ENCODE assay signal across 27 cellular contexts in the genomic region with DNA sequence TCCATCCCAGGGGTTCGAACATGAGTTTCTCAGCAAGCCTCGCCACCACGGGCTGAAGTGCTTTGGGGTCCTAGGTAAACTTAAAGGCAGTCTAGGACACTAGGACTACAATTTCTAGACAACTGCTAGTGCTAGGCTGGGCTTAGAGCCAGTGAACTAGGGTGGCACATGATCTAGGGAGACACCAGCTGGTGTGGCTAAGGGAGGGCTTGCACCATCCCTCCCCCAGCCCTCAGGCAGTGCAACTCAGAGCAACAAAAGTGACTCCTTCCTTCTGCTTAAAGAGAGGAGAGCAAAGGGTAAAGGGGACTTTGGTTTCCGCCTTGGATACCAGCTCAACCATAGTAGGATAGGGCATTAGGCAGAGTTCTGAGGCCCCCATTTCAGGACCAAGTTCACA.
"Had no signal": no experiment of that assay in that cellular context is flagged by ENCODE, and none has a peak within 500 bp of the region (broad histone marks: within the 10 kb centered on the region; RNA-seq: fewer than 3 reads in every experiment).

No MANE protein-coding gene starts in this region.

- H3K27ac ChIP-seq: ascending aorta, breast epithelium, cardiac muscle cell, colonic mucosa, epithelial cell of prostate, esophagus squamous epithelium, gastroesophageal sphincter, heart right ventricle, hepatocyte had no signal

- H3K4me1 ChIP-seq: ascending aorta, breast epithelium, colonic mucosa, esophagus squamous epithelium, gastroesophageal sphincter had no signal

- H3K4me3 ChIP-seq: ascending aorta, breast epithelium, cardiac muscle cell, colonic mucosa, esophagus squamous epithelium, gastroesophageal sphincter, heart right ventricle, hepatocyte had no signal

- H3K4me2 ChIP-seq: hepatocyte had no signal

- H3K36me3 ChIP-seq: ascending aorta, breast epithelium, cardiac muscle cell, colonic mucosa, esophagus squamous epithelium, gastroesophageal sphincter, heart right ventricle had no signal

- H3K79me2 ChIP-seq: hepatocyte had no signal

- DNase-seq: activated CD4-positive, alpha-beta memory T cell treated with anti-CD3 and anti-CD28 coated beads for 36 hours; activated CD4-positive, alpha-beta T cell treated with anti-CD3 and anti-CD28 coated beads for 36 hours; activated CD4-positive, alpha-beta T cell treated with anti-CD3 and anti-CD28 coated beads, Interleukin-2, amount 10 ng/mL, durations not matched to agents 24 days and 14 days; activated CD4-positive, CD25-positive, alpha-beta regulatory T cell; activated CD4-positive, CD25-positive, alpha-beta regulatory T cell treated with anti-CD3 and anti-CD28 coated beads, Interleukin-2, amount 50 U/mL, for 72 hours; activated CD8-positive, alpha-beta memory T cell treated with anti-CD3 and anti-CD28 coated beads, Interleukin-2, amount 10 ng/mL, durations not matched to agents 7 days and 5 days; activated CD8-positive, alpha-beta memory T cell treated with anti-CD3 and anti-CD28 coated beads, Interleukin-2, amount 50 U/mL, for 4 hours; activated CD8-positive, alpha-beta T cell treated with anti-CD3 and anti-CD28 coated beads, Interleukin-2, amount 10 ng/mL, durations not matched to agents 7 days and 5 days; activated effector memory CD4-positive, alpha-beta T cell treated with anti-CD3 and anti-CD28 coated beads, Interleukin-2, amount 50 U/mL, for 16 hours; activated naive CD4-positive, alpha-beta T cell treated with anti-CD3 and anti-CD28 coated beads for 36 hours; activated naive CD8-positive, alpha-beta T cell treated with anti-CD3 and anti-CD28 coated beads, Interleukin-2, amount 10 ng/mL, durations not matched to agents 7 days and 5 days; activated T-cell treated with anti-CD3 and anti-CD28 coated beads, Interleukin-2, amount 50 U/mL, for 1 hour; activated T-cell treated with anti-CD3 and anti-CD28 coated beads, Interleukin-2, amount 50 U/mL, for 48 hours; central memory CD4-positive, alpha-beta T cell; cerebellar nuclear complex; colonic mucosa; effector CD8-positive, alpha-beta T cell; esophagus squamous epithelium; foreskin melanocyte; heart right ventricle; T1000 had no signal

- H2AFZ ChIP-seq: hepatocyte had no signal

- H3K9me3 ChIP-seq: ascending aorta, breast epithelium, colonic mucosa, esophagus squamous epithelium, gastroesophageal sphincter, heart right ventricle had no signal

- H3K27me3 ChIP-seq: ascending aorta, breast epithelium, cardiac muscle cell, colonic mucosa, esophagus squamous epithelium, gastroesophageal sphincter, heart right ventricle, hepatocyte had no signal
